ENCODE assay signal across 8 cellular contexts in the genomic region with DNA sequence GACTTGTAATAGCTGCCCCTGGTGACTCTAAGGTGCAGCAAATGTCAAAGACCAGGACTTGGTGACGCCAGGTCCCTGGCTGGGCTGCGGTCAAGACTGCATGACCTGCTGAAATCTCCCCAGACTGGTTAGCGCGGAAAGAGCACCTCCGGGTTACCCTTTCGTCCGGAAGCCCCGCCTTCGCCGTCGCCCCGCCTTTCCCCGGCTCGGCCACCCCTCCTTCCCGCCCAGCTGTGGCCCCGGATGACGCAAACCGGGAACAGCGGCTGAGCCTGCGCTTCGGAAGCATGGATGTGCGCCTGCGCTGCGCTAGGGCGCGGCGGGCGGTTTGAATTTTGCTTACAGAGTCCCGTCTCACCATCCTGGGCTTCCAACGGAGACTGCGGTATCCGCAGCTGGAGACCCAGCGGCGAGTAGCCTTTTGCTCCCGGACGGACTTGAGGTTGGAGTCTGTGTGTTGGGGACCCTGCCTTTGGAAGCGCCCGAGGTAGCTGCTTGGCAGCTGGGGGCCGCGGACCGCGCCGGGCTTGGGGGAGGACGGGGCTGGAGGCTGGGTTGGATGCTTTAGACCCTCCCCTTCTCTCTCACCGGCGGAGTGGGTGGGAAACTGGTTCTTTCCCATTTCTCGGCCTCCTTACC. TPM values are rescaled to one million over a fixed set of nuclear protein-coding genes. Genes with fewer than 3 reads are reported as not detected.
DNase-seq lines count a peak whose midpoint lies in the region; ATAC-seq lines count a peak whose summit lies in the region.

A gene with protein sequence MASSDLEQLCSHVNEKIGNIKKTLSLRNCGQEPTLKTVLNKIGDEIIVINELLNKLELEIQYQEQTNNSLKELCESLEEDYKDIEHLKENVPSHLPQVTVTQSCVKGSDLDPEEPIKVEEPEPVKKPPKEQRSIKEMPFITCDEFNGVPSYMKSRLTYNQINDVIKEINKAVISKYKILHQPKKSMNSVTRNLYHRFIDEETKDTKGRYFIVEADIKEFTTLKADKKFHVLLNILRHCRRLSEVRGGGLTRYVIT (plus strand): TSS at position 294 of the 639 bp plus-strand sequence. CDS start 785 bp downstream, outside the sequence.

- peaks cover 9 to 16% of the 10 kb centered on the region in 2 donors for H3K27me3 Mint-ChIP-seq in effector memory CD8-positive, alpha-beta T cell

- peak within 1 kb of the TSS; percentile 86 to 91 for H3K27ac Mint-ChIP-seq in effector memory CD8-positive, alpha-beta T cell

- H3K36me3 Mint-ChIP-seq in effector memory CD8-positive, alpha-beta T cell (ENCODE audit: insufficient read depth) = peaks cover 6% of the 10 kb centered on the region

- peak within 1 kb of the TSS; percentile 75 to 77 for H3K4me3 Mint-ChIP-seq in effector memory CD8-positive, alpha-beta T cell

- peaks cover 0 to 4% of the 10 kb centered on the region in 2 donors for H3K4me1 Mint-ChIP-seq in effector memory CD8-positive, alpha-beta T cell (ENCODE audit: low read depth in 2 of 2)

- ATAC-seq in GM21360 (IDR thresholded peaks at IDR 0.05; ENCODE audit: unreplicated experiment) = peak; percentile 94
- ATAC-seq in effector memory CD8-positive, alpha-beta T cell (replicated peaks) = peak; percentile 98

- H3K9me3 Mint-ChIP-seq in effector memory CD8-positive, alpha-beta T cell = peaks cover under 1% of the 10 kb centered on the region in 2 donors

- DNase-seq in COLO668 (lab: John Stamatoyannopoulos, UW; ENCODE audit: unreplicated experiment) = peak; percentile 98
- peak; percentile 92 for DNase-seq in HT1080 (ENCODE audit: low read depth)
- DNase-seq in NOMO-1 treated with DMSO at 0.1 percent for 48 hours (lab: John Stamatoyannopoulos, UW; ENCODE audit: unreplicated experiment) = peak; percentile 88
- DNase-seq in activated CD8-positive, alpha-beta memory T cell treated with anti-CD3 and anti-CD28 coated beads for 4 hours (ENCODE audit: low read depth in 2 of 2) = peak; percentile 83 to 84
- peak; percentile 84 to 90 (median 89) for DNase-seq in effector memory CD8-positive, alpha-beta T cell
- DNase-seq in medulla oblongata (ENCODE audit: extremely low spot score) = peak; percentile 95
- peak; percentile 86 for DNase-seq in stimulated activated CD8-positive, alpha-beta memory T cell treated with anti-CD3 and anti-CD28 coated beads, Interleukin-12 subunit alpha, Interleukin-12 subunit beta, amount 100 ng/mL, for 1 hour (ENCODE audit: low read depth)

RNA-seq across cellular contexts. Expression of the gene that starts here (rescaled TPM):
- 40.5 and 43.1 TPM in 2 replicates for total RNA-seq in HT1080 (2014; rRNA removed; shearing (Covaris generic))
- 28.3 and 33.2 TPM in 2 replicates for polyA plus RNA-seq in HT1080 (2015; cell fraction: cytosol; rRNA removed)
- polyA plus RNA-seq in HT1080 (2015; cell fraction: nucleus; rRNA removed) = 14.2 and 18.5 TPM in 2 replicates

Comparison
In these comparisons a context has a peak if more than half of its experiments do, and no peak if none do; other contexts are left out.
1. Peak in every context shown above with its lines: DNase-seq and ATAC-seq.